ENCODE assay signal across 32 cellular contexts in the genomic region with DNA sequence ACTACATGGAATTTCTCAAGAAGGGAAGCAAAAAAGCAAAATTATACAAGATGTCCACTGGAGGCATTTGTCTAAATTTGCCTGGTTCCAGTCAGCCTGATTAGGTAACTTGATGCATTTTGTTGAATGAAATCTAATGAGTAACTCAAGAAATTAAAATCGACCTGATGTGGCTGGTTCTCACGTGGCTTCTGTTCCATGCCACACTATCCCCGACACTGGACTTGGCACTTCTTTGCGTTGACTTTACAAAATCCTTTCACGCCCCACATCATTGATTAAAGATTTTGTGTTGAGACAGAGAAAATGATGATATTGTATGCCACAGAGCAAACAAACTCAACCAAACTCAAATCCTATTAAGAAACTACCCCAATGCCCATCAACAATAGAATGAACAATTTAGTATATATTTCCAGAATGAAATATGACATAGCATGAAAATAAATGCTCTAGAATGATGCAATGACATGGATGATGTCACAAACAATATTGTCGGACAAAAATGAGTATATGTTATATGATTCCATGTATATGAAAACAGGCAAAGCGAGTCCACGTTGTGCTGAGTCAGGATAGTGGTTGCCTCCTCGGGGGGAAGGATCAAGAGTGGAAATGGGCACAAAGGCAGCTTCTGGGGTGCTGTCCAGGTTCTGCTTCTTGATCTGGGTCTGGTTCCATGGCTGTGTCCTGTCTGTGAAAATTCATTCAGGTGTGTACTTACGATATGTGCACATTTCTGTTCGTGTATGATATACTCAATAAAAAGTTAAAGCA. TPM values are rescaled to one million over a fixed set of nuclear protein-coding genes. Genes with fewer than 3 reads are reported as not detected.
"Had no signal": no experiment of that assay in that cellular context is flagged by ENCODE, and none has a peak within 500 bp of the region (broad histone marks: within the 10 kb centered on the region; RNA-seq: fewer than 3 reads in every experiment).

No MANE protein-coding gene starts in this region.

- H3K36me3 ChIP-seq: adrenal gland, ascending aorta, brain microvascular endothelial cell, colonic mucosa, gastrocnemius medialis, sigmoid colon, upper lobe of right lung had no signal

- H3K36me3 Mint-ChIP-seq: activated naive CD8-positive, alpha-beta T cell; WTC11 had no signal

- H3K27me3 Mint-ChIP-seq: activated naive CD8-positive, alpha-beta T cell had no signal

- H3K4me1 ChIP-seq: adrenal gland, ascending aorta, gastrocnemius medialis had no signal

- FAIRE-seq: endothelial cell of umbilical vein had no signal

- H3K27ac ChIP-seq: adrenal gland, ascending aorta, brain microvascular endothelial cell, dorsolateral prefrontal cortex, gastrocnemius medialis, sigmoid colon, upper lobe of right lung had no signal

- H3K9me3 Mint-ChIP-seq: activated T-cell treated with anti-CD3 and anti-CD28 coated beads, Interleukin-2, amount 50 U/mL, for 4 hours; activated T-helper 2 cell treated with anti-CD3 and anti-CD28 coated beads, Interferon-gamma antibody, Interleukin-2, Interleukin-4, amounts not matched to agents 10 μg/mL and 5 μg/mL and 100 μg/mL, durations not matched to agents 14 hours and 24 hours and 36 hours; effector memory CD8-positive, alpha-beta T cell; WTC11 had no signal

- DNase-seq: activated CD8-positive, alpha-beta memory T cell treated with anti-CD3 and anti-CD28 coated beads, Interleukin-2, amount 50 U/mL, for 48 hours; activated naive CD4-positive, alpha-beta T cell; activated T-cell treated with anti-CD3 and anti-CD28 coated beads, Interleukin-2, amount 50 U/mL, for 4 hours; adrenal gland; brain microvascular endothelial cell; central memory CD4-positive, alpha-beta T cell; colonic mucosa; dorsolateral prefrontal cortex; effector memory CD8-positive, alpha-beta T cell; gastrocnemius medialis; hypothalamus; islet precursor cell; left cardiac atrium; mesenchymal stem cell; nephron progenitor cell; nucleus accumbens; posterior cingulate gyrus; sigmoid colon; stimulated activated CD4-positive, alpha-beta T cell treated with anti-CD3 and anti-CD28 coated beads, Interleukin-4, amount 100 ng/mL, for 1 hour; stimulated activated naive CD8-positive, alpha-beta T cell treated with anti-CD3 and anti-CD28 coated beads, Interleukin-15, Interleukin-2, amounts not matched to agents 100 U/mL and 50 U/mL, for 24 hours; T-helper 1 cell; upper lobe of right lung had no signal

- H3K4me3 Mint-ChIP-seq: activated naive CD8-positive, alpha-beta T cell; activated T-cell treated with anti-CD3 and anti-CD28 coated beads, Interleukin-2, amount 50 U/mL, for 4 hours; effector memory CD8-positive, alpha-beta T cell; nephron progenitor cell; WTC11 had no signal

- H3K27me3 ChIP-seq: adrenal gland, ascending aorta, brain microvascular endothelial cell, colonic mucosa, dorsolateral prefrontal cortex, gastrocnemius medialis, sigmoid colon, upper lobe of right lung had no signal

- H3K4me3 ChIP-seq: adrenal gland, ascending aorta, colonic mucosa, dorsolateral prefrontal cortex, gastrocnemius medialis, sigmoid colon, upper lobe of right lung had no signal

- ATAC-seq: activated T-cell treated with anti-CD3 and anti-CD28 coated beads, Interleukin-2, amount 50 U/mL, for 4 hours; effector memory CD8-positive, alpha-beta T cell; esophagus mucosa; gastrocnemius medialis; left cardiac atrium; stimulated activated naive CD8-positive, alpha-beta T cell treated with anti-CD3 and anti-CD28 coated beads, Interleukin-15, Interleukin-2, amounts not matched to agents 100 U/mL and 50 U/mL, for 24 hours; WTC11 had no signal

- H3K27ac Mint-ChIP-seq: activated naive CD8-positive, alpha-beta T cell; activated T-helper 2 cell treated with anti-CD3 and anti-CD28 coated beads, Interferon-gamma antibody, Interleukin-2, Interleukin-4, amounts not matched to agents 10 μg/mL and 5 μg/mL and 100 μg/mL, durations not matched to agents 14 hours and 24 hours and 36 hours; effector memory CD8-positive, alpha-beta T cell; nephron progenitor cell; WTC11 had no signal

- H3K9me3 ChIP-seq: adrenal gland, ascending aorta, colonic mucosa, gastrocnemius medialis, sigmoid colon, upper lobe of right lung had no signal

RNA-seq across cellular contexts. Expression of gene HMGCS2, which starts 12.9 kb away (rescaled TPM):
- total RNA-seq: activated T-helper 2 cell treated with anti-CD3 and anti-CD28 coated beads, Interferon-gamma antibody, Interleukin-2, Interleukin-4, amounts not matched to agents 10 μg/mL and 5 μg/mL and 100 μg/mL, durations not matched to agents 14 hours and 24 hours and 36 hours; endothelial cell of umbilical vein; mononuclear cell; myocyte; upper lobe of right lung had no signal
- polyA plus RNA-seq: endothelial cell of umbilical vein had no signal

RNA-seq across cellular contexts. Expression of gene REG4, which starts 29.6 kb away (rescaled TPM):
- total RNA-seq: activated T-helper 2 cell treated with anti-CD3 and anti-CD28 coated beads, Interferon-gamma antibody, Interleukin-2, Interleukin-4, amounts not matched to agents 10 μg/mL and 5 μg/mL and 100 μg/mL, durations not matched to agents 14 hours and 24 hours and 36 hours; adrenal gland; ascending aorta; dorsolateral prefrontal cortex; endothelial cell of umbilical vein; esophagus mucosa; gastrocnemius medialis; left cardiac atrium; lower leg skin; myocyte; sigmoid colon; subcutaneous adipose tissue; upper lobe of right lung had no signal
- polyA plus RNA-seq: adrenal gland, endothelial cell of umbilical vein had no signal
